Comparison of ENCODE assay signal across 13 cellular contexts in genomic region chr10:123930340-123931001, GRCh38. TPM values are rescaled to one million over a fixed set of nuclear protein-coding genes. Genes with fewer than 3 reads are reported as not detected.
DNase-seq lines count a peak whose midpoint lies in the region; ATAC-seq and TF ChIP-seq lines count a peak whose summit lies in the region.
"Had no signal": no experiment of that assay in that cellular context is flagged by ENCODE, and none has a peak within 500 bp of the region (broad histone marks: within the 10 kb centered on the region; RNA-seq: fewer than 3 reads in every experiment).

No MANE protein-coding gene starts in this region.

- H3K27ac ChIP-seq in RWPE2 (ENCODE audit: poor library complexity, severe bottlenecking) (no peak overlapping the region), gastroesophageal sphincter (peak overlapping the region; percentile 26 to 78 (median 66)), thoracic aorta (peak overlapping the region; percentile 76 to 79)
- H3K27ac ChIP-seq: SK-N-MC had no signal

- no peak overlapping the region for H3K4me3 ChIP-seq in RWPE2 (ENCODE audit: severe bottlenecking)
- no peak overlapping the region for H3K4me3 ChIP-seq in gastroesophageal sphincter
- peak overlapping the region; percentile 23 for H3K4me3 ChIP-seq in thoracic aorta
- H3K4me3 ChIP-seq: SK-N-MC had no signal

- TF ChIP-seq CTCF in RWPE2 (IDR thresholded peaks at IDR 0.05; ENCODE audit: poor library complexity, severe bottlenecking) = no peak
- TF ChIP-seq CTCF in gastroesophageal sphincter (IDR thresholded peaks at IDR 0.05) = no peak
- TF ChIP-seq CTCF in thoracic aorta (IDR thresholded peaks at IDR 0.05) = no peak

- H3K4me3 Mint-ChIP-seq in activated CD8-positive, alpha-beta memory T cell treated with anti-CD3 and anti-CD28 coated beads, Interleukin-2, amount 10 ng/mL, durations not matched to agents 7 days and 5 days = no peak overlapping the region
- H3K4me3 Mint-ChIP-seq: activated CD4-positive, alpha-beta memory T cell treated with anti-CD3 and anti-CD28 coated beads, Interleukin-2, amount 10 ng/mL, durations not matched to agents 7 days and 5 days had no signal

- H3K9me3 ChIP-seq in RWPE2 (ENCODE audit: severe bottlenecking) = no peaks in the 10 kb centered on the region
- H3K9me3 ChIP-seq in gastroesophageal sphincter = peaks cover 0 to 22% (median 0%) of the 10 kb centered on the region in 3 donors
- H3K9me3 ChIP-seq in thoracic aorta = peaks cover 4% of the 10 kb centered on the region

- no peak for TF ChIP-seq POLR2A in gastroesophageal sphincter (IDR thresholded peaks at IDR 0.05)

- H3K36me3 ChIP-seq in RWPE2 (ENCODE audit: low read depth) = no peaks in the 10 kb centered on the region
- no peaks in the 10 kb centered on the region for H3K36me3 ChIP-seq in gastroesophageal sphincter
- no peaks in the 10 kb centered on the region for H3K36me3 ChIP-seq in thoracic aorta

- peaks cover 7% of the 10 kb centered on the region for H3K4me1 Mint-ChIP-seq in activated CD8-positive, alpha-beta memory T cell treated with anti-CD3 and anti-CD28 coated beads, Interleukin-2, amount 10 ng/mL, durations not matched to agents 7 days and 5 days

- H3K27me3 ChIP-seq in RWPE2 (ENCODE audit: insufficient read depth, poor library complexity, severe bottlenecking) = no peaks in the 10 kb centered on the region
- H3K27me3 ChIP-seq in gastroesophageal sphincter = no peaks in the 10 kb centered on the region
- H3K27me3 ChIP-seq in thoracic aorta (replicated peaks; ENCODE audit: insufficient read depth) = no peaks in the 10 kb centered on the region

- peak; percentile 80 for DNase-seq in EL
- no peak for DNase-seq in RWPE2 (ENCODE audit: low spot score)
- no peak for DNase-seq in thoracic aorta (ENCODE audit: low spot score)
- DNase-seq in NCI-H2196 treated with DMSO at 0.1 percent for 48 hours (lab: John Stamatoyannopoulos, UW; ENCODE audit: unreplicated experiment) = no peak
- no peak for DNase-seq in 8988T
- no peak for DNase-seq in activated CD8-positive, alpha-beta memory T cell treated with anti-CD3 and anti-CD28 coated beads, Interleukin-2, amount 10 ng/mL, durations not matched to agents 7 days and 5 days
- no peak for DNase-seq in NCI-H128 (lab: John Stamatoyannopoulos, UW; ENCODE audit: unreplicated experiment)
- DNase-seq: activated CD4-positive, alpha-beta memory T cell treated with anti-CD3 and anti-CD28 coated beads, Interleukin-2, amount 10 ng/mL, durations not matched to agents 7 days and 5 days; anterior cingulate cortex; GDM1 had no signal

- no peaks in the 10 kb centered on the region for H3K27me3 Mint-ChIP-seq in activated CD8-positive, alpha-beta memory T cell treated with anti-CD3 and anti-CD28 coated beads, Interleukin-2, amount 10 ng/mL, durations not matched to agents 7 days and 5 days
- H3K27me3 Mint-ChIP-seq: activated CD4-positive, alpha-beta memory T cell treated with anti-CD3 and anti-CD28 coated beads, Interleukin-2, amount 10 ng/mL, durations not matched to agents 7 days and 5 days had no signal

- ATAC-seq in RWPE2 (ENCODE audit: low read depth) (peak; percentile 53; the same call in 2 of the 3 replicates), gastroesophageal sphincter (peak; percentile 81), thoracic aorta (ENCODE audit: insufficient number of reproducible peaks, low FRiP score, low read depth) (peak; percentile 66)
- no peak for ATAC-seq in activated CD8-positive, alpha-beta memory T cell treated with anti-CD3 and anti-CD28 coated beads, Interleukin-2, amount 10 ng/mL, durations not matched to agents 7 days and 5 days

- TF ChIP-seq EP300 in gastroesophageal sphincter (IDR thresholded peaks at IDR 0.05) = no peak

- no peaks in the 10 kb centered on the region for H3K36me3 Mint-ChIP-seq in activated CD8-positive, alpha-beta memory T cell treated with anti-CD3 and anti-CD28 coated beads, Interleukin-2, amount 10 ng/mL, durations not matched to agents 7 days and 5 days

- CTCF ChIA-PET in activated CD8-positive, alpha-beta memory T cell treated with anti-CD3 and anti-CD28 coated beads, Interleukin-2, amount 10 ng/mL, durations not matched to agents 7 days and 5 days (lab: Charles Lee) = no interaction called here

- H3K4me1 ChIP-seq in RWPE2 (ENCODE audit: insufficient read depth, poor library complexity, severe bottlenecking) (no peaks in the 10 kb centered on the region), gastroesophageal sphincter (peaks cover 0 to 16% (median 0%) of the 10 kb centered on the region in 3 donors), thoracic aorta (ENCODE audit: control insufficient read depth in 1 of 2, low read depth in 2 of 2) (peaks cover 7 to 20% of the 10 kb centered on the region in 2 donors)

- no peak overlapping the region for H3K27ac Mint-ChIP-seq in activated CD8-positive, alpha-beta memory T cell treated with anti-CD3 and anti-CD28 coated beads, Interleukin-2, amount 10 ng/mL, durations not matched to agents 7 days and 5 days
- H3K27ac Mint-ChIP-seq: activated CD4-positive, alpha-beta memory T cell treated with anti-CD3 and anti-CD28 coated beads, Interleukin-2, amount 10 ng/mL, durations not matched to agents 7 days and 5 days; activated T-helper 2 cell treated with anti-CD3 and anti-CD28 coated beads, Interferon-gamma antibody, Interleukin-2, Interleukin-4, amounts not matched to agents 10 μg/mL and 5 μg/mL and 100 μg/mL, durations not matched to agents 14 hours and 24 hours and 36 hours had no signal

- 54 to 62% methylated on average over 3 to 7 of the region's 9 CpGs for WGBS in gastroesophageal sphincter (ENCODE audit: low coverage in 1 of 2), 2 donors

- peaks cover 8% of the 10 kb centered on the region for H3K9me3 Mint-ChIP-seq in activated CD8-positive, alpha-beta memory T cell treated with anti-CD3 and anti-CD28 coated beads, Interleukin-2, amount 10 ng/mL, durations not matched to agents 7 days and 5 days (ENCODE audit: low read depth)

RNA-seq across cellular contexts. Expression of gene CPXM2, which starts 38.9 kb away (rescaled TPM):
- total RNA-seq in gastroesophageal sphincter (100 to 1,000 TPM in 1 of 4 donors, 10 to 100 TPM in 3; 57.1 to 165 (median 85.1) TPM), thoracic aorta (100 to 1,000 TPM; 275 to 348 TPM)
- not detected for total RNA-seq in activated CD8-positive, alpha-beta memory T cell treated with anti-CD3 and anti-CD28 coated beads, Interleukin-2, amount 10 ng/mL, durations not matched to agents 7 days and 5 days
- total RNA-seq: activated CD4-positive, alpha-beta memory T cell treated with anti-CD3 and anti-CD28 coated beads, Interleukin-2, amount 10 ng/mL, durations not matched to agents 7 days and 5 days; activated T-helper 2 cell treated with anti-CD3 and anti-CD28 coated beads, Interferon-gamma antibody, Interleukin-2, Interleukin-4, amounts not matched to agents 10 μg/mL and 5 μg/mL and 100 μg/mL, durations not matched to agents 14 hours and 24 hours and 36 hours had no signal

Comparison
In these comparisons a context has a peak if more than half of its experiments do, and no peak if none do; other contexts are left out.
1. RNA of gene CPXM2, which starts 38.9 kb away (total RNA-seq): 275 to 348 TPM in thoracic aorta and 57.1 to 165 TPM in gastroesophageal sphincter; not detected in activated CD8-positive, alpha-beta memory T cell treated with anti-CD3 and anti-CD28 coated beads, Interleukin-2, amount 10 ng/mL, durations not matched to agents 7 days and 5 days; every median in the first group is over 10 times any median in the second.